7 cellular contexts compared by ENCODE assay signal in the genomic region with DNA sequence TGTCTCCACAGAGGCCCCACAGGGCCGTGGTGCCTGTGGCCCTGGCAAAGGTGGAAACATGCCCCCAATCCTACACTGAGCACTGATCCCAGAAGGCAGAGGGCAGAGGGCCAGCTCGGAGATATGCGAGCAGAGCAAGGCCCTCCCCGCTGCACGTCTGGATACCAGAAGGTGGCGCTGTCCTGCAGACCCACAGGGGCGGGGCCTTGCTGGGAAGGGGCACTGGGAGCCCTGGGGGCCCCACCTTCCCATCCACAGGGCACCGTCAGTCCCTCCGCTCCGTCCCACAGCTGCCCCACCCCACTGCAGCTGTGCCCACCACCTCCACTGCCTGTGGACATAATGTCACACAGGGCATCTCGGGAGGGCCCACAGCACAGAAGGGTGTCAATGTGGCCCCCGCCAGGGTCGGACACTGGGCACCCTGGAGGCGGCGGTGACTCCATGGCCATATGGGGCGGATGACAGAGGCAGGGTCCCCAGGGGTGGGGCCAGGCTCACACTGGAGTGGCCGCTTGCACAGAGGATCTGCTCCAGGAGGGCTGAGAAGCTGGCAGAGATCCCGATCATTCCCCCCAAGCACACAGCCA. TPM values are rescaled to one million over a fixed set of nuclear protein-coding genes. Genes with fewer than 3 reads are reported as not detected.
A peak's percentile ranks its signal among the peaks of the same experiment; 100 is the strongest.
DNase-seq lines count a peak whose midpoint lies in the region; TF ChIP-seq lines count a peak whose summit lies in the region.
"Had no signal": no experiment of that assay in that cellular context is flagged by ENCODE, and none has a peak within 500 bp of the region (broad histone marks: within the 10 kb centered on the region; RNA-seq: fewer than 3 reads in every experiment).

No MANE protein-coding gene starts in this region.

- H3K27ac ChIP-seq in sigmoid colon, result no peak overlapping the region
- H3K27ac ChIP-seq: epithelial cell of prostate had no signal

- H3K27me3 ChIP-seq in sigmoid colon, result peaks cover 6 to 57% (median 37%) of the 10 kb centered on the region in 3 donors

- no peak overlapping the region for H3K4me3 ChIP-seq in fibroblast of mammary gland (ENCODE audit: control insufficient read depth, low read depth, low read length)
- no peak overlapping the region for H3K4me3 ChIP-seq in sigmoid colon

- TF ChIP-seq CTCF in fibroblast of mammary gland (conservative IDR thresholded peaks at IDR 0.05; ENCODE audit: control insufficient read depth, insufficient read depth, low read depth, low read length) (peak; percentile 67), sigmoid colon (IDR thresholded peaks at IDR 0.05) (peak in 3 of 4 experiments; percentile 18 to 39 (median 29))

- no peaks in the 10 kb centered on the region for H3K36me3 ChIP-seq in sigmoid colon

- WGBS in sigmoid colon, 2 donors, result 24 to 50% methylated on average over 18 of the region's 18 CpGs

- DNase-seq in NCI-H2227 (lab: John Stamatoyannopoulos, UW; ENCODE audit: unreplicated experiment) (peak; percentile 26), NCI-H2227 treated with DMSO at 0.1 percent for 48 hours (lab: John Stamatoyannopoulos, UW) (no peak), RKO (ENCODE audit: low spot score) (peak; percentile 79), fibroblast of mammary gland (ENCODE audit: low read depth) (peak; percentile 63), sigmoid colon (peak; percentile 76), NCI-H187 treated with DMSO at 0.1 percent for 48 hours (lab: John Stamatoyannopoulos, UW) (no peak)

- H3K4me1 ChIP-seq in sigmoid colon, result peaks cover 0 to 37% (median 15%) of the 10 kb centered on the region in 4 donors

- intact Hi-C loops in sigmoid colon (cut with DNase I), result no loop called here

- no peaks in the 10 kb centered on the region for H3K9me3 ChIP-seq in sigmoid colon

- TF ChIP-seq EP300 in sigmoid colon (IDR thresholded peaks at IDR 0.05), result no peak

- TF ChIP-seq POLR2A in sigmoid colon (IDR thresholded peaks at IDR 0.05), result no peak

RNA-seq across cellular contexts. Expression of a gene that starts 4.9 kb away (rescaled TPM):
- 1 to 10 TPM; 3.9 to 5.0 (median 4.5) TPM for total RNA-seq in sigmoid colon
- 1 to 10 TPM; 2.4 to 6.4 (median 4.6) TPM for polyA plus RNA-seq in sigmoid colon

RNA-seq across cellular contexts. Expression of a gene that starts 9.7 kb away (rescaled TPM):
- total RNA-seq in sigmoid colon, result 10 to 100 TPM in 2 of 4 donors, 1 to 10 TPM in 2; 5.7 to 11.7 (median 9.8) TPM
- 10 to 100 TPM; 19.2 to 29.7 (median 28.7) TPM for polyA plus RNA-seq in sigmoid colon

RNA-seq across cellular contexts. Expression of a gene that starts 10.0 kb away (rescaled TPM):
- 100 to 1,000 TPM; 104 to 244 (median 194) TPM for total RNA-seq in sigmoid colon
- 1,000 to 10,000 TPM in 2 of 3 donors, 100 to 1,000 TPM in 1; 610 to 1,302 (median 1,156) TPM for polyA plus RNA-seq in sigmoid colon

RNA-seq across cellular contexts. Expression of a gene that starts 21.6 kb away (rescaled TPM):
- 10 to 100 TPM; 26.4 to 60.1 (median 40.2) TPM for total RNA-seq in sigmoid colon
- 10 to 100 TPM; 15.6 to 52.9 (median 24.5) TPM for polyA plus RNA-seq in sigmoid colon

RNA-seq across cellular contexts. Expression of a gene that starts 58.7 kb away (rescaled TPM):
- 1 to 10 TPM in 2 of 4 donors, under 1 TPM in 1, not detected in 1; 0.41 to 5.4 (median 2.6) TPM for total RNA-seq in sigmoid colon
- polyA plus RNA-seq in sigmoid colon, result 1 to 10 TPM in 1 of 3 donors, under 1 TPM in 2; under 0.01 to 4.1 (median 0.46) TPM

Comparison
In these comparisons a context has a peak if more than half of its experiments do, and no peak if none do; other contexts are left out.
1. DNase-seq: peak in NCI-H2227 (single experiment), RKO (single experiment), fibroblast of mammary gland (single experiment) and sigmoid colon (single experiment); none in NCI-H2227 treated with DMSO at 0.1 percent for 48 hours (single experiment) and NCI-H187 treated with DMSO at 0.1 percent for 48 hours (single experiment).